In the genomic region with DNA sequence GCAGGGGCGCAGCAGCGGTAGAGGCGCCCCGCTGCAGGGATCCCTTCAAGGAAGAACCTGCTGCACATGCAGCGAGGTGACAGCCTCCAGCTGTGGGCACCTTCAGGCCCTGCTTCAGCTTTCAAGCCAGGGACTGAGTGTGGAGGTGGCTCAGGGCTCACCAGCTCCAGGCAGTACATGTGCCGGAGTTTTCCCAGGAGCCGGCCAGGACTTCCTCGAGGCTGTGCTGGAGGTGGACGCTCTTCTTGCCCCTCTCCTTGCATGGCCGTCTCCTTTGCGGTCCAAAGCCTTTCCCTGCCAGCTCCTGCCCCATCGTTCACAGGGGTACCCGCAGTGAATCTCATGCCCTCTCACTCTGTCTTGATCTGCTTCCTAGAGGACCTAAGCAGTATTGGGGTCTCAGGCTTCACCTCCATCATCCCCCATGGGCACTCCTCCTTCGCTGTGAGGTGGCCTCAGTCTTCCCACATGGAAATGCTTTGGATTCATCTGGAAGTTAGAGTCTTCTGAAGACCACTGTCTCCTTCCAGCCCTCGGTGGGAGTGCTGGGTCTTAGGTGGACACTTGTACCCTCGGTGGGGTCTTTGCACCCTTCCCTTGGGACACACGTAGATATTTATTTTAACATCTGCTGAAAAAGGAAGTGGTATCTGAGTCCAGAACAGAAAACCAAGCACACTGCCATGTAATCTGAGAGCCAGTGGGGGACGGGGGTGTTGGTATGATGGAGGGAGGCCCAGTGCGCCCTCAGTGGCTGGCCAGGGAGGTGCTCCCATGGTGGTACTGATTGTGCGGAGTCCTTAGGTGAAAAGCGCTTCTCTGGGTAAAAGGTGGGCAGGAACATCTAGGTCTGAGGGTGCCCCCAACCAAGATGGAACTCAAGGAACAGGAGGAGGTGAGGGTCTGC, we compare ENCODE assay signal across 26 cellular contexts. TPM values are rescaled to one million over a fixed set of nuclear protein-coding genes. Genes with fewer than 3 reads are reported as not detected.
DNase-seq lines count a peak whose midpoint lies in the region; ATAC-seq and TF ChIP-seq lines count a peak whose summit lies in the region.
"Had no signal": no experiment of that assay in that cellular context is flagged by ENCODE, and none has a peak within 500 bp of the region (broad histone marks: within the 10 kb centered on the region; RNA-seq: fewer than 3 reads in every experiment).

No MANE protein-coding gene starts in this region.

- H3K27me3 ChIP-seq in left ventricle myocardium inferior (ENCODE audit: low read depth) (no peaks in the 10 kb centered on the region), Panc1 (ENCODE audit: control insufficient read depth, insufficient read depth, low read length) (no peaks in the 10 kb centered on the region), hepatocyte (no peaks in the 10 kb centered on the region), upper lobe of right lung (no peaks in the 10 kb centered on the region), transverse colon (no peaks in the 10 kb centered on the region)
- H3K27me3 ChIP-seq: BLaER1 treated with 17β-estradiol and CSF1 and Interleukin-3, amounts not matched to agents 10 nM and 100 nM; dorsolateral prefrontal cortex; heart right ventricle had no signal

- no peak for TF ChIP-seq POLR2A in transverse colon (IDR thresholded peaks at IDR 0.05)

- no peaks in the 10 kb centered on the region for H3K9me2 ChIP-seq in hepatocyte (replicated peaks; ENCODE audit: insufficient read depth)

- POLR2A ChIA-PET in Panc1 (lab: Charles Lee), result no interaction called here

- TF ChIP-seq EP300 in transverse colon (IDR thresholded peaks at IDR 0.05; ENCODE audit: low read depth), result no peak

- peaks cover 21% of the 10 kb centered on the region for H3K79me2 ChIP-seq in hepatocyte

- H3K36me3 ChIP-seq in left ventricle myocardium inferior, result peaks cover 47% of the 10 kb centered on the region
- H3K36me3 ChIP-seq in Panc1 (ENCODE audit: control insufficient read depth, insufficient read depth, low read length), result 0 out of 2 replicates have a peak, but pooled peaks cover 2% of the 10 kb centered on the region
- no peaks in the 10 kb centered on the region for H3K36me3 ChIP-seq in hepatocyte (replicated peaks; ENCODE audit: insufficient read depth, low read depth)
- H3K36me3 ChIP-seq in upper lobe of right lung, result peaks cover 23% of the 10 kb centered on the region
- H3K36me3 ChIP-seq in transverse colon, result peaks cover 0 to 22% (median 9%) of the 10 kb centered on the region in 4 donors

- H3K27ac ChIP-seq in left ventricle myocardium inferior (replicated peaks), result peak overlapping the region; percentile 1
- H3K27ac ChIP-seq in Panc1 (ENCODE audit: low read length), result no peak overlapping the region
- H3K27ac ChIP-seq in hepatocyte, result no peak overlapping the region
- no peak overlapping the region for H3K27ac ChIP-seq in upper lobe of right lung
- no peak overlapping the region for H3K27ac ChIP-seq in transverse colon
- H3K27ac ChIP-seq: BLaER1 treated with 17β-estradiol and CSF1 and Interleukin-3, amounts not matched to agents 10 nM and 100 nM; dorsolateral prefrontal cortex; heart right ventricle; HL-60; lower lobe of right lung; WERI-Rb-1 had no signal

- intact Hi-C loops in left ventricle myocardium inferior (cut with micrococcal nuclease), result no loop called here
- intact Hi-C loops in cardiac septum (cut with DNase I), result no loop called here
- intact Hi-C loops in Panc1 (cut with micrococcal nuclease; ENCODE audit: unreplicated experiment), result no loop called here
- intact Hi-C loops in upper lobe of right lung (cut with DNase I), result no loop called here
- intact Hi-C loops in transverse colon (cut with DNase I; ENCODE audit: low total_unique reads), result no loop called here

- CTCF ChIA-PET in Panc1 (lab: Charles Lee), result no interaction called here

- ATAC-seq in Panc1 (0 out of 2 replicates have a peak, but pooled peaks have one; percentile 11), upper lobe of right lung (no peak)
- ATAC-seq: HCT116; lower lobe of right lung; stimulated activated memory B cell treated with anti-CD40 and anti-IgM and Interleukin-4, amounts not matched to agents 10 μg/mL and 1 μg/mL and 100 μg/mL, for 72 hours had no signal

- no TSS peak for BruUV-seq in Panc1 (replicated peaks; lab: Mats Ljungman, UMichigan)

- H3K4me3 ChIP-seq in left ventricle myocardium inferior (no peak overlapping the region), Panc1 (ENCODE audit: low read depth in 2 of 2, low read length in 2 of 2) (no peak overlapping the region), hepatocyte (no peak overlapping the region), upper lobe of right lung (no peak overlapping the region), transverse colon (no peak overlapping the region)
- H3K4me3 ChIP-seq: BLaER1 treated with 17β-estradiol and CSF1 and Interleukin-3, amounts not matched to agents 10 nM and 100 nM; dorsolateral prefrontal cortex; heart right ventricle; lower lobe of right lung had no signal

- in situ Hi-C loops in Panc1 (cut with HindIII; ENCODE audit: low pct_unique_long_range_greater_than_20kb, low sequenced_read_pairs), result no loop called here
- in situ Hi-C loops in transverse colon (cut with MboI; ENCODE audit: low pct_ligation_motif_present in 1 of 4, low pct_unique_long_range_greater_than_20kb in 1 of 4, low sequenced_read_pairs in 3 of 4), result no loop called here

- no peaks in the 10 kb centered on the region for H4K20me1 ChIP-seq in hepatocyte (ENCODE audit: insufficient read depth, poor library complexity, severe bottlenecking)

- H3K4me1 ChIP-seq in left ventricle myocardium inferior, result peaks cover 27% of the 10 kb centered on the region
- no peaks in the 10 kb centered on the region for H3K4me1 ChIP-seq in Panc1 (ENCODE audit: control insufficient read depth, insufficient read depth, low read length)
- H3K4me1 ChIP-seq in hepatocyte (ENCODE audit: insufficient read depth), result peaks cover 4% of the 10 kb centered on the region
- no peaks in the 10 kb centered on the region for H3K4me1 ChIP-seq in upper lobe of right lung
- H3K4me1 ChIP-seq in transverse colon, result peaks cover 0 to 7% (median 4%) of the 10 kb centered on the region in 4 donors
- H3K4me1 ChIP-seq: lower lobe of right lung had no signal

- DNase-seq in left ventricle myocardium inferior (no peak), cardiac septum (ENCODE audit: low spot score) (no peak), Panc1 (ENCODE audit: low read depth, low spot score) (no peak), hepatocyte (ENCODE audit: low spot score) (peak; percentile 2), upper lobe of right lung (peak; percentile 51), pons (ENCODE audit: low spot score) (no peak), cerebellar nuclear complex (lab: John Stamatoyannopoulos, UW) (no peak), transverse colon (no peak)
- DNase-seq: activated CD4-positive, alpha-beta T cell treated with anti-CD3 and anti-CD28 coated beads for 48 hours; activated gamma-delta T cell treated with Interleukin-2 at 50 U/mL for 16 hours; foreskin melanocyte; Karpas-422; lower lobe of right lung; midbrain; naive B cell; NCI-H1694 treated with DMSO at 0.1 percent for 48 hours; NCI-H748 treated with DMSO at 0.1 percent for 48 hours; SHP77; stimulated activated CD4-positive, alpha-beta T cell treated with anti-CD3 and anti-CD28 coated beads, Interleukin-15, amount 100 ng/mL, for 24 hours; WERI-Rb-1 had no signal

- H3K9me3 ChIP-seq in left ventricle myocardium inferior (replicated peaks) (no peaks in the 10 kb centered on the region), Panc1 (ENCODE audit: control insufficient read depth, insufficient read depth, low read depth, low read length) (no peaks in the 10 kb centered on the region), hepatocyte (ENCODE audit: low read depth) (no peaks in the 10 kb centered on the region), upper lobe of right lung (no peaks in the 10 kb centered on the region), transverse colon (no peaks in the 10 kb centered on the region)
- H3K9me3 ChIP-seq: BLaER1 treated with 17β-estradiol and CSF1 and Interleukin-3, amounts not matched to agents 10 nM and 100 nM; heart right ventricle; lower lobe of right lung had no signal

- WGBS in hepatocyte (ENCODE audit: low lambda C conversion rate, missing lambda C conversion rate), result 92% methylated on average over 21 of the region's 21 CpGs
- 86 to 94% methylated on average over 17 to 21 of the region's 21 CpGs for WGBS in transverse colon (ENCODE audit: low coverage in 1 of 2), 2 donors

- TF ChIP-seq CTCF in left ventricle myocardium inferior (IDR thresholded peaks at IDR 0.05; ENCODE audit: borderline replicate concordance), result no peak
- TF ChIP-seq CTCF in Panc1 (IDR thresholded peaks at IDR 0.05), result no peak
- TF ChIP-seq CTCF in hepatocyte (IDR thresholded peaks at IDR 0.05; ENCODE audit: poor library complexity), result no peak
- TF ChIP-seq CTCF in upper lobe of right lung (IDR thresholded peaks at IDR 0.05), result no peak
- TF ChIP-seq CTCF in transverse colon (IDR thresholded peaks at IDR 0.05), result no peak

- H2AFZ ChIP-seq in hepatocyte, result no peak overlapping the region

- H3K4me2 ChIP-seq in hepatocyte, result no peak overlapping the region
- H3K4me2 ChIP-seq: BLaER1 treated with 17β-estradiol and CSF1 and Interleukin-3, amounts not matched to agents 10 nM and 100 nM had no signal

RNA-seq across cellular contexts. Expression of a gene that starts 7.0 kb away (rescaled TPM):
- total RNA-seq in left ventricle myocardium inferior (12.6 TPM), cardiac septum (10.8 TPM), Panc1 (2021; ENCODE audit: unreplicated experiment) (28.5 TPM), hepatocyte (26.8 and 27.4 TPM in 2 replicates), upper lobe of right lung (20.3 TPM), transverse colon (10 to 100 TPM; 21.3 to 27.3 (median 22.0) TPM)
- 42.0 TPM for polyA plus RNA-seq in Panc1 (2012; ENCODE audit: insufficient read length)
- 18.3 and 19.9 TPM in 2 replicates for polyA plus RNA-seq in hepatocyte

RNA-seq across cellular contexts. Expression of a gene that starts 20.0 kb away (rescaled TPM):
- total RNA-seq in left ventricle myocardium inferior (85.0 TPM), cardiac septum (61.4 TPM), Panc1 (2021; ENCODE audit: unreplicated experiment) (136 TPM), hepatocyte (83.0 and 98.5 TPM in 2 replicates), upper lobe of right lung (47.1 TPM), transverse colon (10 to 100 TPM in 3 of 4 donors, 1 to 10 TPM in 1; 4.9 to 97.5 (median 46.9) TPM)
- polyA plus RNA-seq in Panc1 (2012; ENCODE audit: insufficient read length), result 132 TPM
- polyA plus RNA-seq in hepatocyte, result 139 TPM in 2 replicates

RNA-seq across cellular contexts. Expression of a gene that starts 20.1 kb away (rescaled TPM):
- total RNA-seq in left ventricle myocardium inferior (0.74 TPM), cardiac septum (0.35 TPM), Panc1 (2021; ENCODE audit: unreplicated experiment) (15.3 TPM), hepatocyte (1.9 and 2.1 TPM in 2 replicates), upper lobe of right lung (1.3 TPM), transverse colon (1 to 10 TPM in 2 of 4 donors, not detected in 2; 1.4 to 1.6 TPM)
- 7.8 TPM for polyA plus RNA-seq in Panc1 (2012; ENCODE audit: insufficient read length)
- polyA plus RNA-seq in hepatocyte, result 5.1 and 7.2 TPM in 2 replicates

RNA-seq across cellular contexts. Expression of a gene that starts 44.4 kb away (rescaled TPM):
- total RNA-seq in left ventricle myocardium inferior, result 23.7 TPM
- total RNA-seq in cardiac septum, result 32.9 TPM
- total RNA-seq in Panc1 (2021; ENCODE audit: unreplicated experiment), result 167 TPM
- 160 TPM for polyA plus RNA-seq in Panc1 (2012; ENCODE audit: insufficient read length)
- total RNA-seq in hepatocyte, result 97.9 and 121 TPM in 2 replicates
- polyA plus RNA-seq in hepatocyte, result 82.3 and 105 TPM in 2 replicates
- total RNA-seq in upper lobe of right lung, result 68.0 TPM
- total RNA-seq in transverse colon, result 10 to 100 TPM; 45.0 to 96.9 (median 64.4) TPM

Comparison
In these comparisons a context has a peak if more than half of its experiments do, and no peak if none do; other contexts are left out.
1. DNase-seq: peak in hepatocyte (single experiment) and upper lobe of right lung (single experiment); none in left ventricle myocardium inferior (single experiment), cardiac septum (single experiment), Panc1 (single experiment), pons (single experiment), cerebellar nuclear complex (0 of 2) and transverse colon (single experiment).